ENCODE assay signal across 8 cellular contexts in the genomic region with DNA sequence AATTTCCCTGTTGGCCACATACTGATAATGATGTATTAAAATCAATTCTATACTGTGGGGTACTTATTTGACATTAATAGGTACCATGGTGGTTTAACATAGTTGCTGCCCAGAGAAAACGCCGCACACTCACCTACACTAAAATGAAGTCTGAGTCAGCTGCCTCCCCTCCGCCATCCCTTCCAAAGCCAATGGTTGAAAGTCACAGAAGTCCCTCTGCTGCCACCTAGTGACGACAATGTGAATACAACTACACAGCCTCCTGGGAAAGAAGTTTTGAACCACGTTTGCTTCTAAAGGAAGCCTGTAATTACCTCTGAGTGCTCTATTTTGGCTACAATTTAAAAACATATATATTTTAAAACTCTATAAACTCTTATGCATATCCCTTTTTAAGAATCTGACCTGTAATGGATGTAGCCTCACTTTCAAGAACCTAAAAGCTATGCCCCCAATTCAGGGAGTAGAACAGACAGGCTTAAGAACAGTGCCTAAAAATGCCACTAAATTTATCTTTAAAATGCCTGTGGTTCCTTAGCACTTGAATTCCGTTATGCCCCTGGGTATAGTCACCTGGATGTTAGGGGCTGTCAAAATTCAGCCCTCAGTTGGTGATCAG. TPM values are rescaled to one million over a fixed set of nuclear protein-coding genes. Genes with fewer than 3 reads are reported as not detected.
DNase-seq lines count a peak whose midpoint lies in the region; ATAC-seq and TF ChIP-seq lines count a peak whose summit lies in the region.

No MANE protein-coding gene starts in this region.

- H3K4me1 ChIP-seq in upper lobe of left lung, result peaks cover 0 to 3% (median 2%) of the 10 kb centered on the region in 4 donors

- no peaks in the 10 kb centered on the region for H3K9me3 ChIP-seq in SK-N-MC (ENCODE audit: low read depth, low read length)
- no peaks in the 10 kb centered on the region for H3K9me3 ChIP-seq in upper lobe of left lung

- H3K27ac ChIP-seq in SK-N-MC, result no peak overlapping the region
- no peak overlapping the region for H3K27ac ChIP-seq in upper lobe of left lung

- 0 to 1% methylated on average over 6 of the region's 6 CpGs for WGBS in upper lobe of left lung, 2 donors

- DNase-seq in DMS153 treated with DMSO at 0.1 percent for 48 hours (lab: John Stamatoyannopoulos, UW; ENCODE audit: unreplicated experiment) (peak; percentile 50), GOT3 (lab: John Stamatoyannopoulos, UW) (peak; percentile 20), NCI-H1092 treated with DMSO at 0.1 percent for 48 hours (lab: John Stamatoyannopoulos, UW) (peak; percentile 45), SK-N-MC (ENCODE audit: low read depth, low spot score) (peak; percentile 70), glomerular endothelial cell (ENCODE audit: extremely low read depth, low read depth, low spot score) (peak; percentile 66), pons (ENCODE audit: low spot score) (peak; percentile 88), upper lobe of left lung (peak in 1 of 2 donors; percentile 81)
- peak; percentile 75 for DNase-seq in activated naive CD4-positive, alpha-beta T cell treated with Interleukin-2 at 50 U/mL for 16 hours

- H3K36me3 ChIP-seq in SK-N-MC (ENCODE audit: insufficient read depth, low read length) (no peaks in the 10 kb centered on the region), upper lobe of left lung (no peaks in the 10 kb centered on the region)

- TF ChIP-seq CTCF in upper lobe of left lung (IDR thresholded peaks at IDR 0.05), result peak; percentile 54 to 82 (median 70)

- no peak overlapping the region for H3K9ac ChIP-seq in SK-N-MC (ENCODE audit: insufficient read length)

- no peak for TF ChIP-seq EP300 in upper lobe of left lung (IDR thresholded peaks at IDR 0.05)

- H3K4me3 ChIP-seq in SK-N-MC (peak overlapping the region; percentile 40), upper lobe of left lung (no peak overlapping the region)

- peak; percentile 77 to 93 for ATAC-seq in upper lobe of left lung (ENCODE audit: low FRiP score in 2 of 2)

- no peak for TF ChIP-seq POLR2A in upper lobe of left lung (IDR thresholded peaks at IDR 0.05)

- H3K27me3 ChIP-seq in upper lobe of left lung, result no peaks in the 10 kb centered on the region

RNA-seq across cellular contexts. Expression of gene ECI2, which starts 20.6 kb away (rescaled TPM):
- total RNA-seq in glomerular endothelial cell (71.3 and 92.2 TPM in 2 replicates), upper lobe of left lung (10 to 100 TPM; 20.8 to 51.5 (median 34.1) TPM)
